ENCODE assay signal across 22 cellular contexts in the genomic region with DNA sequence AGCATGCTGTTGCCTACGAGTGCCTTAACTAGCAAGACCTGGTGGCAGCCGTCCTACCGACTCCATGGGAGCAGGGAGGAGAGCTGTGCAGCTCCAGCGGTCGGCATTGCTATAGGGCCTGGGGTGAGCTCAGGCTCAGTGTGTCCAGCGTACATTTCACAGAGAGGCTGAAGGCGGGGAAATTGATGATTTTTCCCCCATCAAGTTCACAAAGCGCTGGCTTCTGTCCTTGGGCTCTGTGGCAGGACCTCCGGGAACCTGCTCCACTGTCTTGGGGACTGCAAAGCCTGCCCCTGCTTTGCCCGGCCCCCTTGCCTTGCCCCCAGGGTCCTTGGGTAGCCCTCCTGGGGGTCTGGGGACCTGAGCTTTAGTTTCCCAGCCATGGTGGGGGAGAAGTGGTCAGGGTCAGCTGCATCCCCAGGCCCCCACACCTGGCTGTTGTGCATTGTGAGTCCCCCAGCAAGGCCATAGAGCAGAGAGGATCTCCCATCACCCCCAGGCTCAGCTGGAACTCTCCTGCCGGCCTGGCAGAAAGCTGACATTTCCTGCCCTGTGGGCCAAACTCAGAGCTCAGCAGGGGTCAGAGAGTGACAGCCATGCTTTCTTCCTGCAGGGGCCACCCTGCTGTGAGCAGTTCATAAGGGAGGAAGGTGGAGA. TPM values are rescaled to one million over a fixed set of nuclear protein-coding genes. Genes with fewer than 3 reads are reported as not detected.
DNase-seq lines count a peak whose midpoint lies in the region; ATAC-seq, FAIRE-seq and TF ChIP-seq lines count a peak whose summit lies in the region.
"Had no signal": no experiment of that assay in that cellular context is flagged by ENCODE, and none has a peak within 500 bp of the region (broad histone marks: within the 10 kb centered on the region; RNA-seq: fewer than 3 reads in every experiment).

No MANE protein-coding gene starts in this region.

- H3K4me2 ChIP-seq in K562 (ENCODE audit: insufficient read depth, low read length) (no peak overlapping the region), osteoblast (ENCODE audit: insufficient read depth, low read length) (no peak overlapping the region)

- FAIRE-seq in H54 (lab: Jason Lieb, UNC) = no peak
- FAIRE-seq in K562 (lab: Jason Lieb, UNC) = no peak
- FAIRE-seq: H1, HepG2 had no signal

- DNase-seq in Right ventricle myocardium inferior (ENCODE audit: missing footprints) (peak; percentile 60), Right ventricle myocardium superior (no peak), H54 (ENCODE audit: insufficient read length, low spot score) (peak; percentile 24), K562 (ENCODE audit: extremely low read depth in 1 of 4, low spot score in 3 of 4) (no peak), osteoblast (ENCODE audit: insufficient read length, low spot score, missing footprints) (peak; percentile 81), NCI-H128 (lab: John Stamatoyannopoulos, UW; ENCODE audit: unreplicated experiment) (no peak), H7 (no peak)
- DNase-seq: Caco-2; CD4-positive, alpha-beta T cell; DMS153; DMS79; GDM1; KG1 had no signal

- no peak for TF ChIP-seq EP300 in K562 (IDR thresholded peaks at IDR 0.05; ENCODE audit: low read length)

- TF ChIP-seq POLR2A in H54 (IDR thresholded peaks at IDR 0.05; ENCODE audit: low read depth, low read length) = no peak
- no peak for TF ChIP-seq POLR2A in K562 (conservative IDR thresholded peaks at IDR 0.05)

- no peaks in the 10 kb centered on the region for H3K9me1 ChIP-seq in K562 (ENCODE audit: control insufficient read depth, insufficient read depth, low read length)

- POLR2A ChIA-PET in K562 (lab: Yijun Ruan, JAX) = no interaction called here

- TF ChIP-seq CTCF in K562 (IDR thresholded peaks at IDR 0.05 in 2 of 3, conservative IDR thresholded peaks at IDR 0.05 in 1 of 3; ENCODE audit: insufficient read depth in 2 of 3, low read depth in 1 of 3, low read length in 3 of 3) (no peak), osteoblast (IDR thresholded peaks at IDR 0.05; ENCODE audit: extremely low read depth, low read depth, low read length) (no peak)

- H4K20me1 ChIP-seq in K562 (replicated peaks; ENCODE audit: control insufficient read depth, insufficient read depth, low read length) = no peaks in the 10 kb centered on the region
- H4K20me1 ChIP-seq in osteoblast (ENCODE audit: insufficient read depth, low read length) = no peaks in the 10 kb centered on the region

- intact Hi-C loops in Right ventricle myocardium inferior (cut with DNase I) = no loop called here
- intact Hi-C loops in Right ventricle myocardium superior (cut with DNase I) = no loop called here
- intact Hi-C loops in K562 (cut with micrococcal nuclease) = no loop called here

- H2AFZ ChIP-seq in K562 (ENCODE audit: low read depth, low read length) (no peak overlapping the region), osteoblast (ENCODE audit: low read length) (no peak overlapping the region)

- no peak for TF ChIP-seq RAD21 in K562 (CRISPR knock-in tag; conservative IDR thresholded peaks at IDR 0.05 in 1 of 2, IDR thresholded peaks at IDR 0.05 in 1 of 2)

- ATAC-seq in Right ventricle myocardium inferior (no peak), Right ventricle myocardium superior (ENCODE audit: poor library complexity) (no peak), K562 (peak; percentile 24; the same call in 1 of the 3 replicates), esophagus mucosa (no peak)

- H3K9me3 ChIP-seq in K562 (replicated peaks; ENCODE audit: control insufficient read depth, insufficient read depth, low read depth, low read length) (no peaks in the 10 kb centered on the region), osteoblast (ENCODE audit: low read depth, low read length) (no peaks in the 10 kb centered on the region)
- H3K9me3 ChIP-seq: Caco-2 had no signal

- BruUV-seq in K562 (replicated peaks; lab: Mats Ljungman, UMichigan) = no TSS peak

- CTCF ChIA-PET in K562 (lab: Yijun Ruan, JAX; ENCODE audit: low intra/inter-chr PET ratio) = no interaction called here

- 13% methylated on average over 11 of the region's 11 CpGs for WGBS in K562 (ENCODE audit: insufficient coverage, low coverage, missing lambda C conversion rate)

- no peaks in the 10 kb centered on the region for H3K36me3 ChIP-seq in K562 (ENCODE audit: control insufficient read depth, insufficient read depth, low read length)
- H3K36me3 ChIP-seq in osteoblast (ENCODE audit: insufficient read depth, low read length) = no peaks in the 10 kb centered on the region
- no peaks in the 10 kb centered on the region for H3K36me3 ChIP-seq in H7 (replicated peaks; ENCODE audit: control insufficient read depth, insufficient read depth, low read length)

- no peaks in the 10 kb centered on the region for H3K4me1 ChIP-seq in K562 (replicated peaks in 1 of 2; ENCODE audit: control insufficient read depth in 2 of 2, insufficient read depth in 2 of 2, low read length in 2 of 2)
- no peaks in the 10 kb centered on the region for H3K4me1 ChIP-seq in osteoblast (ENCODE audit: insufficient read depth, low read length)
- H3K4me1 ChIP-seq: Caco-2 had no signal

- in situ Hi-C loops in K562 (cut with MboI) = no loop called here

- H3K4me3 ChIP-seq in K562 = no peak overlapping the region
- no peak overlapping the region for H3K4me3 ChIP-seq in osteoblast (ENCODE audit: insufficient read depth, low read length)
- no peak overlapping the region for H3K4me3 ChIP-seq in H7 (ENCODE audit: insufficient read depth, low read depth, low read length)

- H3K79me2 ChIP-seq in K562 (ENCODE audit: control insufficient read depth, insufficient read depth, low read length) (no peaks in the 10 kb centered on the region), osteoblast (ENCODE audit: insufficient read depth, low read length) (no peaks in the 10 kb centered on the region)

- H3K9ac ChIP-seq in K562 (ENCODE audit: insufficient read depth in 1 of 2, low read depth in 2 of 2, low read length in 2 of 2) = no peak overlapping the region

- H3K27me3 ChIP-seq in K562 (ENCODE audit: control insufficient read depth in 2 of 2, insufficient read depth in 2 of 2, low read length in 2 of 2) = peaks cover 0 to 6% of the 10 kb centered on the region in 2 experiments; a peak in 1 of 5 replicates
- no peaks in the 10 kb centered on the region for H3K27me3 ChIP-seq in osteoblast (ENCODE audit: insufficient read depth, low read length)
- H3K27me3 ChIP-seq in H7 (ENCODE audit: control insufficient read depth, insufficient read depth, low read length) = no peaks in the 10 kb centered on the region

- H3K27ac ChIP-seq in K562 (ENCODE audit: extremely low read depth, low read depth, low read length) (no peak overlapping the region), osteoblast (ENCODE audit: low read depth, low read length) (no peak overlapping the region)
- H3K27ac ChIP-seq: 22Rv1, C4-2B had no signal

TF ChIP-seq in K562, 482 proteins besides CTCF, POLR2A, EP300 and RAD21:
- TF ChIP-seq SMARCC2 (IDR thresholded peaks at IDR 0.05; ENCODE audit: low read depth) (no peak), MEF2D (tag; conservative IDR thresholded peaks at IDR 0.05; ENCODE audit: low read depth) (no peak), CBFA2T2 (conservative IDR thresholded peaks at IDR 0.05) (no peak), NCOA1 (IDR thresholded peaks at IDR 0.05; ENCODE audit: low read depth) (no peak), NFATC3 (IDR thresholded peaks at IDR 0.05) (no peak), KAT8 (IDR thresholded peaks at IDR 0.05; ENCODE audit: low read depth) (no peak), SUPT5H (IDR thresholded peaks at IDR 0.05) (no peak), ATF7 (IDR thresholded peaks at IDR 0.05) (no peak), RHOXF2B (CRISPR knock-in tag; conservative IDR thresholded peaks at IDR 0.05) (no peak), PREB (CRISPR knock-in tag; IDR thresholded peaks at IDR 0.05) (no peak), MTF1 (CRISPR knock-in tag; IDR thresholded peaks at IDR 0.05; ENCODE audit: borderline replicate concordance) (no peak)

RNA-seq across cellular contexts. Expression of gene KCNJ18, which starts 3.9 kb away (rescaled TPM):
- total RNA-seq in Right ventricle myocardium inferior = not detected
- not detected for total RNA-seq in Right ventricle myocardium superior
- total RNA-seq in K562 (2011; cell fraction: chromatin; rRNA removed; ENCODE audit: low replicate concordance) = not detected in 2 replicates
- not detected in 2 replicates for total RNA-seq in K562 (2011; cell fraction: nucleolus; rRNA removed)
- not detected in 2 replicates for total RNA-seq in K562 (2011; cell fraction: nucleoplasm; rRNA removed)
- not detected in 2 replicates for total RNA-seq in K562 (2014; rRNA removed)
- not detected in 2 replicates for total RNA-seq in K562 (2014; rRNA removed; fragmentation: Illumina TruSeq; extraction: Trizol)
- total RNA-seq in K562 (2015; rRNA removed; fragmentation: Illumina TruSeq; extraction: Trizol) = not detected in 2 replicates
- total RNA-seq in K562 (2021) = not detected in 2 replicates
- polyA plus RNA-seq in K562 (2011; rRNA removed) = not detected in 2 replicates
- not detected in 2 replicates for polyA plus RNA-seq in K562 (2011; cell fraction: cytosol; rRNA removed)
- polyA plus RNA-seq in K562 (2011; cell fraction: nucleus; rRNA removed) = not detected in 2 replicates
- polyA plus RNA-seq in K562 (2012) = 0.03 and 0.06 TPM in 2 replicates
- not detected in 2 replicates for polyA plus RNA-seq in K562 (2014; fragmentation: Illumina TruSeq; extraction: Trizol)
- not detected for polyA plus RNA-seq in K562 (2014; fragmentation: Nextera tagmentation; extraction: Ambion mirVana)
- not detected in 2 replicates for polyA plus RNA-seq in K562 (2014; rRNA removed)
- not detected in 2 replicates for polyA minus RNA-seq in K562 (2011; rRNA and poly(A)+ RNA removed)
- polyA minus RNA-seq in K562 (2011; cell fraction: cytosol; rRNA and poly(A)+ RNA removed) = not detected in 2 replicates
- not detected in 2 replicates for polyA minus RNA-seq in K562 (2011; cell fraction: nucleus; rRNA and poly(A)+ RNA removed)
- total RNA-seq in osteoblast = not detected in 2 replicates
- total RNA-seq in esophagus mucosa = not detected
- not detected in 2 replicates for total RNA-seq in H7 (2014; rRNA removed; shearing (Covaris generic))
- total RNA-seq: A673; Caco-2; CD4-positive, alpha-beta T cell; Daoy; H1; HepG2 had no signal
- polyA plus RNA-seq: AG04450, H1, HepG2, IgD-negative memory B cell had no signal

Comparison
In these comparisons a context has a peak if more than half of its experiments do, and no peak if none do; other contexts are left out.
1. DNase-seq: peak in Right ventricle myocardium inferior (single experiment), H54 (single experiment) and osteoblast (single experiment); none in Right ventricle myocardium superior (single experiment), K562 (0 of 4), NCI-H128 (single experiment) and H7 (single experiment).